In genomic region chr7:90645784-90646183, GRCh38 we compare ENCODE assay signal across 15 cellular contexts. TPM values are rescaled to one million over a fixed set of nuclear protein-coding genes. Genes with fewer than 3 reads are reported as not detected.
A peak's percentile ranks its signal among the peaks of the same experiment; 100 is the strongest.
DNase-seq lines count a peak whose midpoint lies in the region; ATAC-seq and TF ChIP-seq lines count a peak whose summit lies in the region.
"Had no signal": no experiment of that assay in that cellular context is flagged by ENCODE, and none has a peak within 500 bp of the region (broad histone marks: within the 10 kb centered on the region; RNA-seq: fewer than 3 reads in every experiment).

No MANE protein-coding gene starts in this region.

- H3K4me1 ChIP-seq in A673 (ENCODE audit: insufficient read depth, low read length, poor library complexity, severe bottlenecking) (peaks cover 15% of the 10 kb centered on the region), stomach (no peaks in the 10 kb centered on the region), gastrocnemius medialis (peaks cover 0 to 3% of the 10 kb centered on the region in 2 donors)

- no peaks in the 10 kb centered on the region for H3K27me3 Mint-ChIP-seq in brain
- H3K27me3 Mint-ChIP-seq in immature natural killer cell (ENCODE audit: low read depth in 3 of 3) = peaks cover 0 to 2% (median 1%) of the 10 kb centered on the region in 3 donors

- no peak overlapping the region for H3K27ac ChIP-seq in A673 (ENCODE audit: low read depth, low read length, poor library complexity, severe bottlenecking)
- H3K27ac ChIP-seq in stomach = no peak overlapping the region
- H3K27ac ChIP-seq in gastrocnemius medialis = no peak overlapping the region
- H3K27ac ChIP-seq: spleen, testis had no signal

- H3K27me3 ChIP-seq in A673 (replicated peaks; ENCODE audit: insufficient read depth, low read depth, low read length, poor library complexity) = no peaks in the 10 kb centered on the region
- no peaks in the 10 kb centered on the region for H3K27me3 ChIP-seq in stomach
- no peaks in the 10 kb centered on the region for H3K27me3 ChIP-seq in gastrocnemius medialis
- H3K27me3 ChIP-seq: spleen, testis had no signal

- H3K9me3 Mint-ChIP-seq in brain (peaks cover 27 to 47% (median 37%) of the 10 kb centered on the region in 5 experiments), immature natural killer cell (peaks cover 0 to 11% (median 6%) of the 10 kb centered on the region in 6 donors)

- no TSS peak for BruUV-seq in A673 (replicated peaks; lab: Mats Ljungman, UMichigan)

- H3K36me3 ChIP-seq in A673 (ENCODE audit: insufficient read depth, low read length, poor library complexity, severe bottlenecking) (peaks cover 5% of the 10 kb centered on the region), stomach (no peaks in the 10 kb centered on the region), gastrocnemius medialis (no peaks in the 10 kb centered on the region)
- H3K36me3 ChIP-seq: spleen had no signal

- POLR2A ChIA-PET in A673 (lab: Charles Lee; ENCODE audit: low non-redundant PET) = no interaction called here

- TF ChIP-seq EP300 in stomach (IDR thresholded peaks at IDR 0.05) = no peak

- H3K4me3 ChIP-seq in A673 (ENCODE audit: low read depth, low read length, poor library complexity, severe bottlenecking) (no peak overlapping the region), stomach (no peak overlapping the region), gastrocnemius medialis (no peak overlapping the region)
- H3K4me3 ChIP-seq: spleen, testis had no signal

- peak overlapping the region in 4 of 5 experiments; percentile 28 to 44 (median 34) for H3K4me3 Mint-ChIP-seq in brain
- H3K4me3 Mint-ChIP-seq in immature natural killer cell = no peak overlapping the region

- peak overlapping the region in 3 of 5 experiments; percentile 39 to 88 (median 64) for H3K27ac Mint-ChIP-seq in brain
- no peak overlapping the region for H3K27ac Mint-ChIP-seq in immature natural killer cell

- H3K9me3 ChIP-seq in A673 (ENCODE audit: low read depth, low read length, poor library complexity, severe bottlenecking) (peaks cover 30% of the 10 kb centered on the region), stomach (peaks cover 0 to 10% (median 0%) of the 10 kb centered on the region in 4 donors), gastrocnemius medialis (no peaks in the 10 kb centered on the region)
- H3K9me3 ChIP-seq: testis had no signal

- TF ChIP-seq POLR2A in stomach (IDR thresholded peaks at IDR 0.05) = no peak
- no peak for TF ChIP-seq POLR2A in gastrocnemius medialis (IDR thresholded peaks at IDR 0.05)

- no peak for TF ChIP-seq CTCF in A673 (conservative IDR thresholded peaks at IDR 0.05; ENCODE audit: low read depth, low read length)
- no peak for TF ChIP-seq CTCF in brain (conservative IDR thresholded peaks at IDR 0.05)
- no peak for TF ChIP-seq CTCF in stomach (IDR thresholded peaks at IDR 0.05)
- no peak for TF ChIP-seq CTCF in gastrocnemius medialis (IDR thresholded peaks at IDR 0.05 in 4 of 5, conservative IDR thresholded peaks at IDR 0.05 in 1 of 5)

- H3K36me3 Mint-ChIP-seq in brain (peaks cover 60% of the 10 kb centered on the region), immature natural killer cell (peaks cover 0 to 4% (median 0%) of the 10 kb centered on the region in 3 donors)

- DNase-seq in A673 (ENCODE audit: low spot score) (peak; percentile 33), stomach (no peak), gastrocnemius medialis (no peak), immature natural killer cell (no peak)
- DNase-seq: activated CD4-positive, CD25-positive, alpha-beta regulatory T cell; activated naive CD4-positive, alpha-beta T cell treated with Interleukin-2 at 50 U/mL for 16 hours; effector CD8-positive, alpha-beta T cell; NCI-H2171; occipital lobe; spleen; testis had no signal

- H3K4me1 Mint-ChIP-seq in brain (peaks cover 14% of the 10 kb centered on the region), immature natural killer cell (no peaks in the 10 kb centered on the region)

- in situ Hi-C loops in gastrocnemius medialis (cut with MboI; ENCODE audit: low sequenced_read_pairs in 4 of 4) = loop anchor here in 1 of 4 donors (25.0 kb wide), 1 partner anchor 183 kb away; the partner anchor contains the start of gene PTTG1IP2

- CTCF ChIA-PET in A673 (lab: Charles Lee) = no interaction called here

- WGBS in stomach, 5 donors = 45 to 60% (median 55%) methylated on average over 1 of the region's 1 CpG

- ATAC-seq in GM21447 (IDR thresholded peaks at IDR 0.05; ENCODE audit: unreplicated experiment) (peak; percentile 59), HG03460 (IDR thresholded peaks at IDR 0.05; ENCODE audit: unreplicated experiment) (peak; percentile 51), GM21360 (IDR thresholded peaks at IDR 0.05; ENCODE audit: unreplicated experiment) (no peak), gastrocnemius medialis (no peak)

- intact Hi-C loops in A673 (cut with micrococcal nuclease; ENCODE audit: unreplicated experiment) (no loop called here), stomach (cut with DNase I; ENCODE audit: low total_unique reads) (no loop called here), gastrocnemius medialis (cut with DNase I; ENCODE audit: low total_unique reads) (no loop called here)

RNA-seq across cellular contexts. Expression of gene CDK14, which starts 49.7 kb away (rescaled TPM):
- total RNA-seq in A673 (2021) (128 and 131 TPM in 2 replicates), stomach (10 to 100 TPM in 4 of 5 donors, under 1 TPM in 1; 0.58 to 43.9 (median 12.8) TPM), gastrocnemius medialis (1 to 10 TPM; 3.9 to 8.6 (median 7.3) TPM)
- polyA plus RNA-seq in brain (ENCODE audit: insufficient read depth, low read depth, low replicate concordance) (13.5 TPM), stomach (10 to 100 TPM in 1 of 3 donors, 1 to 10 TPM in 2; 3.0 to 14.2 (median 8.3) TPM), immature natural killer cell (under 1 TPM in 1 of 3 donors, not detected in 2; 0.22 TPM)

Comparison
In these comparisons a context has a peak if more than half of its experiments do, and no peak if none do; other contexts are left out.
1. ATAC-seq: peak in GM21447 (single experiment) and HG03460 (single experiment); none in GM21360 (single experiment) and gastrocnemius medialis (0 of 2).
2. H3K27ac Mint-ChIP-seq: peak in brain (3 of 5); none in immature natural killer cell (0 of 6).
3. H3K4me3 Mint-ChIP-seq: peak in brain (4 of 5); none in immature natural killer cell (0 of 5).